Comparison of ENCODE assay signal across 24 cellular contexts in the genomic region with DNA sequence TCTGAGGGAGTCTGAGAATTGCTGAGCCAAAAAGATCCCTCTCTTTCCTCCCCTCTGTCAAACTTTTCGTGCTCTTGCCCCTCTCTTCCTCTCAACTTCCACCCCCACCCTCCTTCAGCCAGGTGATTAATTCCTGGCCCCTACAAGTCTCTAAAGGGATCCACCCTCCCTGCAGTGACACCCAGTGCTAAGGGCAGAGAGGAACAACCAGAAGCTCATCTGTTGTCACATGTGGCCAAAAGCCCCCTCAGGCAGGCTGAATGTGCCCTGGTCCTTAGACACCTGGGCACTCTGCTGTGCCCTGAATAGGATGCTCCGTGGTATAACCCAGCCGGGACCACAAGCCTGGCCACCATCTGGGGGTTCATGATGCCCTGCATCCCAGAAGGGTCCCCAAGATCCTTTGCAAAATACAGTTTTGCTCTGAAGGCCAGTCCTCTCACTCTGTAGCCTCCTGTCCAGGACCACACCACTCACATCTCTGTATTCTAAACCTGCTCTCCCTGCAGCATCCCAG.
DNase-seq lines count a peak whose midpoint lies in the region; ATAC-seq and TF ChIP-seq lines count a peak whose summit lies in the region.
"Had no signal": no experiment of that assay in that cellular context is flagged by ENCODE, and none has a peak within 500 bp of the region (broad histone marks: within the 10 kb centered on the region; RNA-seq: fewer than 3 reads in every experiment).

No MANE protein-coding gene starts in this region.

- H3K4me2 ChIP-seq in DOHH2 (ENCODE audit: low read length), result peak overlapping the region; percentile 74
- no peak overlapping the region for H3K4me2 ChIP-seq in Karpas-422 (ENCODE audit: low read depth, low read length, poor library complexity, severe bottlenecking)
- H3K4me2 ChIP-seq: A549 had no signal

- intact Hi-C loops in dendritic cell treated with granulocyte-macrophage colony-stimulating factor and Interleukin-4, amounts not matched to agents 40 ng/mL and 50 ng/mL, for 4 days (cut with micrococcal nuclease), result no loop called here

- DNase-seq in Karpas-422 (peak; percentile 49), osteocyte (ENCODE audit: extremely low spot score, unreplicated experiment) (peak; percentile 51), DMS79 (lab: John Stamatoyannopoulos, UW) (no peak), OCI-M1 (lab: John Stamatoyannopoulos, UW) (no peak), GDM1 (lab: John Stamatoyannopoulos, UW) (no peak)
- DNase-seq: Caco-2; CD4-positive, alpha-beta memory T cell; DMS 273 treated with DMSO at 0.1 percent for 48 hours; EL; Kasumi-1; NCI-H1048; NCI-H1417 treated with DMSO at 0.1 percent for 48 hours; NCI-H187 treated with DMSO at 0.1 percent for 48 hours; NCI-H2107; NCI-H446 treated with DMSO at 0.1 percent for 48 hours; NCI-H526 treated with DMSO at 0.1 percent for 48 hours; SJCRH30; T-helper 1 cell had no signal

- no peaks in the 10 kb centered on the region for H3K27me3 Mint-ChIP-seq in dendritic cell treated with granulocyte-macrophage colony-stimulating factor and Interleukin-4, amounts not matched to agents 40 ng/mL and 50 ng/mL, for 4 days
- H3K27me3 Mint-ChIP-seq in osteocyte (ENCODE audit: unreplicated experiment), result peaks cover 47% of the 10 kb centered on the region

- H3K36me3 ChIP-seq in DOHH2 (ENCODE audit: control insufficient read depth, low read length), result no peaks in the 10 kb centered on the region
- H3K36me3 ChIP-seq in Karpas-422 (ENCODE audit: insufficient read depth, low read length), result no peaks in the 10 kb centered on the region
- H3K36me3 ChIP-seq: HAP-1, SJCRH30 had no signal

- H3K9ac ChIP-seq in Karpas-422 (ENCODE audit: low read length), result no peak overlapping the region

- no peaks in the 10 kb centered on the region for H3K9me3 ChIP-seq in DOHH2 (ENCODE audit: control insufficient read depth, insufficient read depth, low read length)
- no peaks in the 10 kb centered on the region for H3K9me3 ChIP-seq in Karpas-422 (ENCODE audit: low read length)
- H3K9me3 ChIP-seq: A549, Caco-2, HAP-1, SJCRH30 had no signal

- H3K4me1 Mint-ChIP-seq in dendritic cell treated with granulocyte-macrophage colony-stimulating factor and Interleukin-4, amounts not matched to agents 40 ng/mL and 50 ng/mL, for 4 days (ENCODE audit: low read depth), result peaks cover 61% of the 10 kb centered on the region
- peaks cover 7% of the 10 kb centered on the region for H3K4me1 Mint-ChIP-seq in osteocyte (ENCODE audit: unreplicated experiment)
- H3K4me1 Mint-ChIP-seq: CD4-positive, alpha-beta memory T cell had no signal

- peak overlapping the region; percentile 49 for H3K4me3 ChIP-seq in DOHH2 (ENCODE audit: low read length)
- H3K4me3 ChIP-seq in Karpas-422 (ENCODE audit: low read length), result no peak overlapping the region
- H3K4me3 ChIP-seq: A549, GM12878, HAP-1, SJCRH30 had no signal

- H3K9me2 ChIP-seq in DOHH2 (replicated peaks; ENCODE audit: control insufficient read depth, low read length), result no peaks in the 10 kb centered on the region
- H3K9me2 ChIP-seq in Karpas-422 (replicated peaks; ENCODE audit: insufficient read depth, low read length), result no peaks in the 10 kb centered on the region

- no peaks in the 10 kb centered on the region for H3K9me3 Mint-ChIP-seq in dendritic cell treated with granulocyte-macrophage colony-stimulating factor and Interleukin-4, amounts not matched to agents 40 ng/mL and 50 ng/mL, for 4 days
- no peaks in the 10 kb centered on the region for H3K9me3 Mint-ChIP-seq in osteocyte (ENCODE audit: unreplicated experiment)

- peak overlapping the region; percentile 49 for H3K27ac Mint-ChIP-seq in dendritic cell treated with granulocyte-macrophage colony-stimulating factor and Interleukin-4, amounts not matched to agents 40 ng/mL and 50 ng/mL, for 4 days
- no peak overlapping the region for H3K27ac Mint-ChIP-seq in osteocyte (ENCODE audit: unreplicated experiment)
- H3K27ac Mint-ChIP-seq: CD4-positive, alpha-beta memory T cell had no signal

- H3K4me1 ChIP-seq in DOHH2 (ENCODE audit: control insufficient read depth, low read length), result peaks cover 68% of the 10 kb centered on the region
- peaks cover 59% of the 10 kb centered on the region for H3K4me1 ChIP-seq in Karpas-422 (ENCODE audit: low read length)
- H3K4me1 ChIP-seq: A549 had no signal

- no peak for ATAC-seq in HG02973 (IDR thresholded peaks at IDR 0.05; ENCODE audit: unreplicated experiment)
- ATAC-seq: GM12878 had no signal

- H3K4me3 Mint-ChIP-seq in dendritic cell treated with granulocyte-macrophage colony-stimulating factor and Interleukin-4, amounts not matched to agents 40 ng/mL and 50 ng/mL, for 4 days, result no peak overlapping the region
- no peak overlapping the region for H3K4me3 Mint-ChIP-seq in osteocyte (ENCODE audit: unreplicated experiment)
- H3K4me3 Mint-ChIP-seq: CD4-positive, alpha-beta memory T cell had no signal

- H3K27ac ChIP-seq in DOHH2 (ENCODE audit: low read depth, low read length) (peak overlapping the region; percentile 76), Karpas-422 (ENCODE audit: low read length) (no peak overlapping the region)
- H3K27ac ChIP-seq: A549, SJCRH30 had no signal

- no peak for TF ChIP-seq CTCF in DOHH2 (IDR thresholded peaks at IDR 0.05; ENCODE audit: low read depth, low read length, poor library complexity, severe bottlenecking)
- no peak for TF ChIP-seq CTCF in osteocyte (IDR thresholded peaks at IDR 0.05)

- H4K20me1 ChIP-seq in DOHH2 (ENCODE audit: control insufficient read depth, insufficient read depth, low read depth, low read length) (no peaks in the 10 kb centered on the region), Karpas-422 (ENCODE audit: insufficient read depth, low read depth, low read length) (no peaks in the 10 kb centered on the region)

- H3K79me2 ChIP-seq in DOHH2 (ENCODE audit: control insufficient read depth, low read length) (no peaks in the 10 kb centered on the region), Karpas-422 (ENCODE audit: low read length) (no peaks in the 10 kb centered on the region)

- no peaks in the 10 kb centered on the region for H3K36me3 Mint-ChIP-seq in dendritic cell treated with granulocyte-macrophage colony-stimulating factor and Interleukin-4, amounts not matched to agents 40 ng/mL and 50 ng/mL, for 4 days (ENCODE audit: low read depth)
- no peaks in the 10 kb centered on the region for H3K36me3 Mint-ChIP-seq in osteocyte (ENCODE audit: unreplicated experiment)
- H3K36me3 Mint-ChIP-seq: CD4-positive, alpha-beta memory T cell had no signal

- peaks cover 37% of the 10 kb centered on the region for H3F3A ChIP-seq in DOHH2 (ENCODE audit: control insufficient read depth, insufficient read depth)

- H3K27me3 ChIP-seq in DOHH2 (ENCODE audit: control insufficient read depth, low read length) (no peaks in the 10 kb centered on the region), Karpas-422 (ENCODE audit: low read length) (no peaks in the 10 kb centered on the region)
- H3K27me3 ChIP-seq: SJCRH30 had no signal

- H2AFZ ChIP-seq in Karpas-422 (ENCODE audit: low read length), result no peak overlapping the region

Comparison
In these comparisons a context has a peak if more than half of its experiments do, and no peak if none do; other contexts are left out.
1. DNase-seq: peak in Karpas-422 (single experiment) and osteocyte (single experiment); none in DMS79 (single experiment), OCI-M1 (single experiment) and GDM1 (single experiment).